ENCODE assay signal across 18 cellular contexts in the genomic region with DNA sequence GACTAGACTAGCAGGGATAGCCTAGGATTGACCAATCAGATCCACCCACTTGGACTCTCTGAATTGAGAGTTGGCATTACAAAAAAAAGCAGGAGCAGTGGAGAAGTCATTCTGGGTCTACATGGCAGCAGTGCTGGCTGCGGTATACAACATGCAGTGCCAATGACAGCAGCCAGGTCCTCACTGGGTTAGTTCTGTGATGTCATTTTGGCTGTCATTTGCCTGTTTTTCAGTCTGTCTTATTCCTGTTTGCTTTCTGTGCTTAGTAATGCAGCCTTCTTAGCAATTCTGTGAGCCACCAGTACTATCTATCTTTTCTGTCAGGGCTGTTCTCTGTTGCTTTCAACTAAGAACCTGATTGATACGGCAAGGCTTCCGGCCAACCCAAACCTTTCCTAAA.
DNase-seq lines count a peak whose midpoint lies in the region; ATAC-seq and TF ChIP-seq lines count a peak whose summit lies in the region.
"Had no signal": no experiment of that assay in that cellular context is flagged by ENCODE, and none has a peak within 500 bp of the region (broad histone marks: within the 10 kb centered on the region; RNA-seq: fewer than 3 reads in every experiment).

No MANE protein-coding gene starts in this region.

- peak overlapping the region; percentile 41; the same call in 1 of the 2 replicates for H3K23ac ChIP-seq in IMR-90 (ENCODE audit: low read depth, low read length)

- no peak for TF ChIP-seq CTCF in IMR-90 (conservative IDR thresholded peaks at IDR 0.05; ENCODE audit: low read depth, low read length)
- no peak for TF ChIP-seq CTCF in mesothelial cell of epicardium (IDR thresholded peaks at IDR 0.05; ENCODE audit: unreplicated experiment)
- no peak for TF ChIP-seq CTCF in type B pancreatic cell (conservative IDR thresholded peaks at IDR 0.05)

- POLR2A ChIA-PET in IMR-90 (lab: Charles Lee; ENCODE audit: unreplicated experiment), result no interaction called here
- POLR2A ChIA-PET in naive thymus-derived CD8-positive, alpha-beta T cell (lab: Charles Lee), result no interaction called here

- H3K36me3 ChIP-seq in IMR-90 (ENCODE audit: control insufficient read depth, insufficient read depth, low read length), result no peaks in the 10 kb centered on the region
- H3K36me3 ChIP-seq: BLaER1 treated with 17β-estradiol and CSF1 and Interleukin-3, amounts not matched to agents 10 nM and 100 nM had no signal

- 0 out of 2 replicates have a peak overlapping the region, but pooled peaks have one; percentile 20 for H3K14ac ChIP-seq in IMR-90 (replicated peaks; ENCODE audit: low read depth, low read length)

- peak overlapping the region; percentile 23; the same call in 1 of the 2 replicates for H4K91ac ChIP-seq in IMR-90 (ENCODE audit: insufficient read depth, low read depth, low read length)

- H2BK20ac ChIP-seq in IMR-90 (ENCODE audit: low read depth, low read length), result peak overlapping the region; percentile 70; the same call in 1 of the 2 replicates

- H2AK5ac ChIP-seq in IMR-90 (ENCODE audit: low read depth, low read length), result peak overlapping the region; percentile 48; the same call in 1 of the 2 replicates

- no peak overlapping the region; the same call in 1 of the 2 replicates for H4K5ac ChIP-seq in IMR-90 (ENCODE audit: low read depth, low read length)

- in situ Hi-C loops in IMR-90 (cut with MboI; ENCODE audit: low sequenced_read_pairs) (no loop called here), KBM-7 (cut with MboI; ENCODE audit: low pct_unique_long_range_greater_than_20kb, low sequenced_read_pairs) (no loop called here)

- 100% methylated on average over 1 of the region's 3 CpGs; no CpG with 5 or more reads in 1 of the 2 experiments for WGBS in IMR-90 (ENCODE audit: extremely low coverage in 2 of 2, insufficient read length in 1 of 2), 2 experiments

- H3K4me2 ChIP-seq in IMR-90 (ENCODE audit: low read depth, low read length), result no peak overlapping the region
- H3K4me2 ChIP-seq: BLaER1 treated with 17β-estradiol and CSF1 and Interleukin-3, amounts not matched to agents 10 nM and 100 nM; KMS-11 had no signal

- H2AK9ac ChIP-seq in IMR-90 (replicated peaks; ENCODE audit: low read depth, low read length, poor library complexity), result no peak overlapping the region

- H3K27ac Mint-ChIP-seq in mesothelial cell of epicardium (peak overlapping the region; percentile 41), type B pancreatic cell (peak overlapping the region; percentile 11)
- no peak overlapping the region for H3K27ac Mint-ChIP-seq in naive thymus-derived CD8-positive, alpha-beta T cell
- H3K27ac Mint-ChIP-seq: CD4-positive, alpha-beta T cell had no signal

- peak overlapping the region; percentile 63; the same call in 1 of the 2 replicates for H2BK120ac ChIP-seq in IMR-90 (ENCODE audit: low read depth, low read length)

- H4K8ac ChIP-seq in IMR-90 (ENCODE audit: low read depth in 2 of 2, low read length in 2 of 2), result peak overlapping the region in 1 of 2 experiments; percentile 56; a peak in 2 of 4 replicates

- H3K79me1 ChIP-seq in IMR-90 (ENCODE audit: low read depth in 1 of 2, low read length in 2 of 2), result no peaks in the 10 kb centered on the region

- no peak overlapping the region for H3K56ac ChIP-seq in IMR-90 (ENCODE audit: extremely low read depth, insufficient read depth, low read length)

- dilution Hi-C loops in IMR-90 (cut with HindIII; ENCODE audit: low sequenced_read_pairs, unreplicated experiment), result no loop called here

- intact Hi-C loops in IMR-90 (cut with micrococcal nuclease), result no loop called here

- no peak for ATAC-seq in IMR-90 (ENCODE audit: low read depth)
- ATAC-seq in naive thymus-derived CD8-positive, alpha-beta T cell, result no peak
- no peak for ATAC-seq in HG02938 (IDR thresholded peaks at IDR 0.05; ENCODE audit: unreplicated experiment)
- ATAC-seq: Panc1 had no signal

- TF ChIP-seq POLR2A in IMR-90 (IDR thresholded peaks at IDR 0.05; ENCODE audit: low read depth, low read length), result no peak

- no peaks in the 10 kb centered on the region for H3K27me3 Mint-ChIP-seq in mesothelial cell of epicardium (ENCODE audit: low read depth)
- no peaks in the 10 kb centered on the region for H3K27me3 Mint-ChIP-seq in type B pancreatic cell
- peaks cover 0 to 16% (median 3%) of the 10 kb centered on the region in 5 donors for H3K27me3 Mint-ChIP-seq in naive thymus-derived CD8-positive, alpha-beta T cell
- H3K27me3 Mint-ChIP-seq: CD4-positive, alpha-beta T cell had no signal

- no peak overlapping the region for H2AFZ ChIP-seq in IMR-90 (replicated peaks; ENCODE audit: low read length, poor library complexity)

- H3K27me3 ChIP-seq in IMR-90 (ENCODE audit: control insufficient read depth, insufficient read depth, low read length), result no peaks in the 10 kb centered on the region
- H3K27me3 ChIP-seq: BLaER1 treated with 17β-estradiol and CSF1 and Interleukin-3, amounts not matched to agents 10 nM and 100 nM had no signal

- H3K4me3 Mint-ChIP-seq in mesothelial cell of epicardium, result no peak overlapping the region
- H3K4me3 Mint-ChIP-seq in type B pancreatic cell, result no peak overlapping the region
- no peak overlapping the region for H3K4me3 Mint-ChIP-seq in naive thymus-derived CD8-positive, alpha-beta T cell
- H3K4me3 Mint-ChIP-seq: CD4-positive, alpha-beta T cell had no signal

- H3K9ac ChIP-seq in IMR-90 (ENCODE audit: low read depth, low read length), result no peak overlapping the region
- H3K9ac ChIP-seq: BLaER1 treated with 17β-estradiol and CSF1 and Interleukin-3, amounts not matched to agents 10 nM and 100 nM; KMS-11 had no signal

- H3K9me1 ChIP-seq in IMR-90 (ENCODE audit: insufficient read depth, low read length), result peaks cover 4% of the 10 kb centered on the region

- H3K4me3 ChIP-seq in IMR-90 (ENCODE audit: insufficient read depth, low read depth, low read length), result no peak overlapping the region
- H3K4me3 ChIP-seq: BLaER1 treated with 17β-estradiol and CSF1 and Interleukin-3, amounts not matched to agents 10 nM and 100 nM; SK-N-MC had no signal

- BruUV-seq in IMR-90 (replicated peaks; lab: Mats Ljungman, UMichigan), result no TSS peak

- CTCF ChIA-PET in IMR-90 (lab: Yijun Ruan, JAX), result no interaction called here

- no peak overlapping the region for H3K27ac ChIP-seq in IMR-90 (ENCODE audit: insufficient read depth, low read length)
- H3K27ac ChIP-seq: BLaER1 treated with 17β-estradiol and CSF1 and Interleukin-3, amounts not matched to agents 10 nM and 100 nM; KMS-11; SK-N-MC had no signal

- H2BK5ac ChIP-seq in IMR-90 (ENCODE audit: low read depth, low read length, poor library complexity, severe bottlenecking), result no peak overlapping the region

- H3K36me3 Mint-ChIP-seq in mesothelial cell of epicardium, result peaks cover 9% of the 10 kb centered on the region
- H3K36me3 Mint-ChIP-seq in type B pancreatic cell, result peaks cover under 1% of the 10 kb centered on the region
- no peaks in the 10 kb centered on the region for H3K36me3 Mint-ChIP-seq in naive thymus-derived CD8-positive, alpha-beta T cell

- TF ChIP-seq RAD21 in IMR-90 (IDR thresholded peaks at IDR 0.05; ENCODE audit: low read length), result no peak

- peak overlapping the region; percentile 37; the same call in 1 of the 2 replicates for H3K18ac ChIP-seq in IMR-90 (ENCODE audit: low read depth, low read length)

- H4K20me1 ChIP-seq in IMR-90 (ENCODE audit: insufficient read depth, low read length), result no peaks in the 10 kb centered on the region
- H4K20me1 ChIP-seq: BLaER1 treated with 17β-estradiol and CSF1 and Interleukin-3, amounts not matched to agents 10 nM and 100 nM had no signal

- H3K4me1 ChIP-seq in IMR-90 (ENCODE audit: control insufficient read depth, insufficient read depth, low read length), result peaks cover 2% of the 10 kb centered on the region

- H3K9me3 ChIP-seq in IMR-90 (ENCODE audit: control insufficient read depth, insufficient read depth, low read length), result peaks cover 4% of the 10 kb centered on the region; the same call in 1 of the 2 replicates

- H3K4me1 Mint-ChIP-seq in mesothelial cell of epicardium, result peaks cover 10% of the 10 kb centered on the region
- peaks cover 12% of the 10 kb centered on the region for H3K4me1 Mint-ChIP-seq in type B pancreatic cell (ENCODE audit: unreplicated experiment)
- H3K4me1 Mint-ChIP-seq in naive thymus-derived CD8-positive, alpha-beta T cell, result peaks cover 0 to 4% (median 0%) of the 10 kb centered on the region in 4 donors

- DNase-seq in IMR-90, result no peak
- DNase-seq in cerebellum (ENCODE audit: low spot score), result peak; percentile 21
- no peak for DNase-seq in mesothelial cell of epicardium (ENCODE audit: low spot score in 2 of 2, unreplicated experiment in 2 of 2)
- DNase-seq in type B pancreatic cell (ENCODE audit: extremely low spot score, unreplicated experiment), result no peak
- no peak for DNase-seq in KBM-7
- no peak for DNase-seq in naive thymus-derived CD8-positive, alpha-beta T cell
- DNase-seq: CD4-positive, alpha-beta T cell; NCI-H1048; NCI-H1417; NCI-H1694; NCI-H2029 treated with DMSO at 0.1 percent for 48 hours; NCI-H526 treated with DMSO at 0.1 percent for 48 hours; SHP77 treated with DMSO at 0.1 percent for 48 hours had no signal

- H3K4ac ChIP-seq in IMR-90 (ENCODE audit: low read depth, low read length), result peak overlapping the region; percentile 68

- H3K9me3 Mint-ChIP-seq in mesothelial cell of epicardium (peaks cover 30% of the 10 kb centered on the region), type B pancreatic cell (peaks cover 17% of the 10 kb centered on the region)
- peaks cover 0 to 9% (median 4%) of the 10 kb centered on the region in 9 donors for H3K9me3 Mint-ChIP-seq in naive thymus-derived CD8-positive, alpha-beta T cell

- H2BK15ac ChIP-seq in IMR-90 (ENCODE audit: low read depth, low read length), result no peak overlapping the region; the same call in 2 of the 3 replicates

TF ChIP-seq in IMR-90, 13 proteins besides CTCF, POLR2A, EP300 and RAD21 (continues in another document):
- TF ChIP-seq CHD1 (IDR thresholded peaks at IDR 0.05; ENCODE audit: low read depth, low read length) (no peak), NFE2L2 (IDR thresholded peaks at IDR 0.05; ENCODE audit: low read depth, low read length) (no peak), USF2 (IDR thresholded peaks at IDR 0.05; ENCODE audit: low read depth, low read length) (no peak), MAZ (IDR thresholded peaks at IDR 0.05; ENCODE audit: borderline replicate concordance, low read depth, low read length) (no peak), FOS (IDR thresholded peaks at IDR 0.05; ENCODE audit: low read depth, low read length) (no peak), RCOR1 (IDR thresholded peaks at IDR 0.05; ENCODE audit: insufficient replicate concordance, low read length) (no peak)

Comparison
In these comparisons a context has a peak if more than half of its experiments do, and no peak if none do; other contexts are left out.
1. H3K27ac Mint-ChIP-seq: peak in mesothelial cell of epicardium (single experiment) and type B pancreatic cell (single experiment); none in naive thymus-derived CD8-positive, alpha-beta T cell (0 of 10).